In the genomic region with DNA sequence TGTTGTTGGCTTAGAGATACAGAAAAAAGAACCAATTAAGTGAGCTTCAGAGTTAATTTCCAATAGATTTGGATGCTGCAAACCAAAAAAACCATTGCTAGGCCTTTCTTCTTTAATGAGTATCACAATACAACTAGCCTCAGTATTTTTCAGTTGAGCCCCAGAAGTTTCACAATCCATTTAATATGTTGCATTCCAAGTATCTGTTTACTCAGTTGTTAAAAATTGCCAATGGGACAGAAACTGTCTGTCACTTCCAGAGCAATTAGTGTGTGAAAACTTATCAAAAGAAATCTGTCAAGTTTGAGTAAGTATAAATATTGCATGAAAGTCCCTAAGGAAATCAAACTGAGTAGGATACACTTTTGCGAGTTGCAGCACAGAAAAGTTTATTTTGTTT, we compare ENCODE assay signal across 15 cellular contexts.
A peak's percentile ranks its signal among the peaks of the same experiment; 100 is the strongest.
DNase-seq lines count a peak whose midpoint lies in the region; ATAC-seq, FAIRE-seq and TF ChIP-seq lines count a peak whose summit lies in the region.
"Had no signal": no experiment of that assay in that cellular context is flagged by ENCODE, and none has a peak within 500 bp of the region (broad histone marks: within the 10 kb centered on the region; RNA-seq: fewer than 3 reads in every experiment).

No MANE protein-coding gene starts in this region.

- TF ChIP-seq POLR2A in HepG2 (IDR thresholded peaks at IDR 0.05; ENCODE audit: insufficient read depth in 1 of 2, low read depth in 2 of 2, low read length in 2 of 2), result no peak

- H3K36me3 ChIP-seq in liver (ENCODE audit: control insufficient read depth in 4 of 4, insufficient read depth in 3 of 4, low read depth in 1 of 4, low read length in 3 of 4) (no peaks in the 10 kb centered on the region), HepG2 (replicated peaks in 1 of 2; ENCODE audit: control insufficient read depth in 1 of 2, insufficient read depth in 2 of 2, low read length in 2 of 2) (no peaks in the 10 kb centered on the region)
- H3K36me3 ChIP-seq: BLaER1 treated with 17β-estradiol and CSF1 and Interleukin-3, amounts not matched to agents 10 nM and 100 nM had no signal

- TF ChIP-seq CTCF in liver (IDR thresholded peaks at IDR 0.05; ENCODE audit: low read depth, low read length, missing input control) (no peak), HepG2 (CRISPR knock-in tag; IDR thresholded peaks at IDR 0.05) (no peak)

- intact Hi-C loops in HepG2 (cut with micrococcal nuclease; ENCODE audit: unreplicated experiment), result no loop called here

- FAIRE-seq in HepG2 (lab: Jason Lieb, UNC), result no peak
- FAIRE-seq: GM19239, H54 had no signal

- H3K27me3 ChIP-seq in liver (ENCODE audit: control insufficient read depth in 4 of 4, insufficient read depth in 4 of 4, low read length in 3 of 4) (no peaks in the 10 kb centered on the region), HepG2 (ENCODE audit: control insufficient read depth in 1 of 2, insufficient read depth in 2 of 2, low read length in 2 of 2) (no peaks in the 10 kb centered on the region)
- H3K27me3 ChIP-seq: BLaER1 treated with 17β-estradiol and CSF1 and Interleukin-3, amounts not matched to agents 10 nM and 100 nM had no signal

- TF ChIP-seq RAD21 in liver (IDR thresholded peaks at IDR 0.05) (peak; percentile 26 to 31), HepG2 (CRISPR knock-in tag; IDR thresholded peaks at IDR 0.05) (no peak)

- in situ Hi-C loops in HepG2 (cut with HindIII; ENCODE audit: extremely low pct_ligation_motif_present, low pct_unique_long_range_greater_than_20kb), result no loop called here

- H3K9ac ChIP-seq in liver (ENCODE audit: low read depth in 1 of 2, low read length in 2 of 2) (no peak overlapping the region), HepG2 (ENCODE audit: insufficient read depth, low read depth, low read length) (no peak overlapping the region)
- H3K9ac ChIP-seq: BLaER1 treated with 17β-estradiol and CSF1 and Interleukin-3, amounts not matched to agents 10 nM and 100 nM; GM23248 had no signal

- no peaks in the 10 kb centered on the region for H3K9me3 ChIP-seq in liver (ENCODE audit: control insufficient read depth in 4 of 4, low read length in 3 of 4)
- H3K9me3 ChIP-seq in HepG2 (ENCODE audit: low read length), result no peaks in the 10 kb centered on the region
- H3K9me3 ChIP-seq: BLaER1 treated with 17β-estradiol and CSF1 and Interleukin-3, amounts not matched to agents 10 nM and 100 nM had no signal

- DNase-seq in HepG2 (ENCODE audit: low spot score), result no peak
- DNase-seq in left lobe of liver (ENCODE audit: low spot score), result no peak
- DNase-seq in renal cortical epithelial cell (ENCODE audit: low read depth), result peak; percentile 14
- DNase-seq: Calu3; CD8-positive, alpha-beta T cell; DMS79 treated with DMSO at 0.1 percent for 48 hours; GF-D8; GM23248; HCEC 1CT had no signal

- TF ChIP-seq EP300 in HepG2 (IDR thresholded peaks at IDR 0.05; ENCODE audit: low read depth in 2 of 2, low read length in 2 of 2) (no peak), HepG2 (CRISPR knock-in tag; IDR thresholded peaks at IDR 0.05; ENCODE audit: borderline replicate concordance) (no peak)

- no peak overlapping the region for H3K4me2 ChIP-seq in HepG2 (ENCODE audit: low read depth, low read length)
- H3K4me2 ChIP-seq: BLaER1 treated with 17β-estradiol and CSF1 and Interleukin-3, amounts not matched to agents 10 nM and 100 nM had no signal

- H3K79me2 ChIP-seq in HepG2 (ENCODE audit: insufficient read depth, low read length), result no peaks in the 10 kb centered on the region

- POLR2A ChIA-PET in HepG2 (lab: Yijun Ruan, JAX), result no interaction called here

- no peaks in the 10 kb centered on the region for H4K20me1 ChIP-seq in HepG2 (ENCODE audit: insufficient read depth, low read length)
- H4K20me1 ChIP-seq: BLaER1 treated with 17β-estradiol and CSF1 and Interleukin-3, amounts not matched to agents 10 nM and 100 nM had no signal

- H3K4me1 ChIP-seq in liver (ENCODE audit: control insufficient read depth in 4 of 4, insufficient read depth in 4 of 4, low read length in 3 of 4) (peaks cover 4 to 38% (median 23%) of the 10 kb centered on the region in 4 donors), HepG2 (ENCODE audit: insufficient read depth, low read length) (no peaks in the 10 kb centered on the region)
- H3K4me1 ChIP-seq: BLaER1 treated with 17β-estradiol and CSF1 and Interleukin-3, amounts not matched to agents 10 nM and 100 nM had no signal

- ATAC-seq in HepG2 (no peak), left lobe of liver (peak; percentile 79), GM18517 (IDR thresholded peaks at IDR 0.05; ENCODE audit: unreplicated experiment) (no peak), HG03280 (IDR thresholded peaks at IDR 0.05; ENCODE audit: unreplicated experiment) (no peak)
- ATAC-seq: CD8-positive, alpha-beta T cell had no signal

- no TSS peak for BruUV-seq in HepG2 (replicated peaks; lab: Mats Ljungman, UMichigan)

- no peak overlapping the region for H3K4me3 ChIP-seq in liver (ENCODE audit: low read depth in 1 of 3, low read length in 3 of 3)
- no peak overlapping the region for H3K4me3 ChIP-seq in HepG2 (replicated peaks in 1 of 3; ENCODE audit: insufficient read depth in 1 of 3, low read depth in 2 of 3, low read length in 3 of 3)
- H3K4me3 ChIP-seq: BLaER1 treated with 17β-estradiol and CSF1 and Interleukin-3, amounts not matched to agents 10 nM and 100 nM; GM23248 had no signal

- no peak overlapping the region for H2AFZ ChIP-seq in HepG2 (ENCODE audit: low read length)
- H2AFZ ChIP-seq: GM23248 had no signal

- 19% methylated on average over 1 of the region's 1 CpG for WGBS in liver
- WGBS in HepG2 (ENCODE audit: low lambda C conversion rate), result 3% methylated on average over 1 of the region's 1 CpG

- CTCF ChIA-PET in HepG2 (lab: Yijun Ruan, JAX; ENCODE audit: low intra/inter-chr PET ratio, low total read pairs), result no interaction called here

- H3K27ac ChIP-seq in liver (ENCODE audit: low read depth in 1 of 2, low read length in 2 of 2), result peak overlapping the region; percentile 70 to 72
- no peak overlapping the region for H3K27ac ChIP-seq in HepG2 (ENCODE audit: extremely low read length, insufficient read depth, low read length)
- H3K27ac ChIP-seq: BLaER1 treated with 17β-estradiol and CSF1 and Interleukin-3, amounts not matched to agents 10 nM and 100 nM; GM23248 had no signal

TF ChIP-seq in liver, 16 proteins besides CTCF, POLR2A, EP300 and RAD21 (continues in another document):
- peak; percentile 73 for TF ChIP-seq FOXA2 (IDR thresholded peaks at IDR 0.05)
- no peak for TF ChIP-seq FOXA1 (IDR thresholded peaks at IDR 0.05)
- peak; percentile 45 for TF ChIP-seq YY1 (IDR thresholded peaks at IDR 0.05)
- TF ChIP-seq, protein P1, sequence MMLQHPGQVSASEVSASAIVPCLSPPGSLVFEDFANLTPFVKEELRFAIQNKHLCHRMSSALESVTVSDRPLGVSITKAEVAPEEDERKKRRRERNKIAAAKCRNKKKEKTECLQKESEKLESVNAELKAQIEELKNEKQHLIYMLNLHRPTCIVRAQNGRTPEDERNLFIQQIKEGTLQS (IDR thresholded peaks at IDR 0.05), result no peak
- TF ChIP-seq, protein P2, sequence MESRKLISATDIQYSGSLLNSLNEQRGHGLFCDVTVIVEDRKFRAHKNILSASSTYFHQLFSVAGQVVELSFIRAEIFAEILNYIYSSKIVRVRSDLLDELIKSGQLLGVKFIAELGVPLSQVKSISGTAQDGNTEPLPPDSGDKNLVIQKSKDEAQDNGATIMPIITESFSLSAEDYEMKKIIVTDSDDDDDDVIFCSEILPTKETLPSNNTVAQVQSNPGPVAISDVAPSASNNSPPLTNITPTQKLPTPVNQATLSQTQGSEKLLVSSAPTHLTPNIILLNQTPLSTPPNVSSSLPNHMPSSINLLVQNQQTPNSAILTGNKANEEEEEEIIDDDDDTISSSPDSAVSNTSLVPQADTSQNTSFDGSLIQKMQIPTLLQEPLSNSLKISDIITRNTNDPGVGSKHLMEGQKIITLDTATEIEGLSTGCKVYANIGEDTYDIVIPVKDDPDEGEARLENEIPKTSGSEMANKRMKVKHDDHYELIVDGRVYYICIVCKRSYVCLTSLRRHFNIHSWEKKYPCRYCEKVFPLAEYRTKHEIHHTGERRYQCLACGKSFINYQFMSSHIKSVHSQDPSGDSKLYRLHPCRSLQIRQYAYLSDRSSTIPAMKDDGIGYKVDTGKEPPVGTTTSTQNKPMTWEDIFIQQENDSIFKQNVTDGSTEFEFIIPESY (IDR thresholded peaks at IDR 0.05), result peak; percentile 35
- no peak for TF ChIP-seq HNF4G (IDR thresholded peaks at IDR 0.05)
- TF ChIP-seq, protein P3, sequence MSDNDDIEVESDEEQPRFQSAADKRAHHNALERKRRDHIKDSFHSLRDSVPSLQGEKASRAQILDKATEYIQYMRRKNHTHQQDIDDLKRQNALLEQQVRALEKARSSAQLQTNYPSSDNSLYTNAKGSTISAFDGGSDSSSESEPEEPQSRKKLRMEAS (IDR thresholded peaks at IDR 0.05), result no peak

TF ChIP-seq in HepG2, 621 proteins besides CTCF, POLR2A, EP300 and RAD21 (continues in another document):
- TF ChIP-seq EHMT2 (IDR thresholded peaks at IDR 0.05; ENCODE audit: borderline replicate concordance, low read depth, low read length) (no peak), ZNF225 (CRISPR knock-in tag; IDR thresholded peaks at IDR 0.05) (no peak), SMC3 (IDR thresholded peaks at IDR 0.05; ENCODE audit: low read length) (no peak), NFYB (CRISPR knock-in tag; IDR thresholded peaks at IDR 0.05) (no peak), MXD4 (CRISPR knock-in tag; IDR thresholded peaks at IDR 0.05) (no peak), ZNF34 (CRISPR knock-in tag; IDR thresholded peaks at IDR 0.05; ENCODE audit: borderline replicate concordance) (no peak), ETV5 (CRISPR knock-in tag; IDR thresholded peaks at IDR 0.05; ENCODE audit: borderline replicate concordance) (no peak), ZNF674 (CRISPR knock-in tag; IDR thresholded peaks at IDR 0.05; ENCODE audit: low read depth) (no peak), ZNF460 (CRISPR knock-in tag; IDR thresholded peaks at IDR 0.05; ENCODE audit: borderline replicate concordance) (no peak)
- TF ChIP-seq, protein P4, sequence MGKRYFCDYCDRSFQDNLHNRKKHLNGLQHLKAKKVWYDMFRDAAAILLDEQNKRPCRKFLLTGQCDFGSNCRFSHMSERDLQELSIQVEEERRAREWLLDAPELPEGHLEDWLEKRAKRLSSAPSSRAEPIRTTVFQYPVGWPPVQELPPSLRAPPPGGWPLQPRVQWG (CRISPR knock-in tag; IDR thresholded peaks at IDR 0.05; ENCODE audit: borderline replicate concordance, low read depth), result no peak
- TF ChIP-seq, protein P1 (CRISPR knock-in tag; IDR thresholded peaks at IDR 0.05), result no peak
- TF ChIP-seq, protein P5, sequence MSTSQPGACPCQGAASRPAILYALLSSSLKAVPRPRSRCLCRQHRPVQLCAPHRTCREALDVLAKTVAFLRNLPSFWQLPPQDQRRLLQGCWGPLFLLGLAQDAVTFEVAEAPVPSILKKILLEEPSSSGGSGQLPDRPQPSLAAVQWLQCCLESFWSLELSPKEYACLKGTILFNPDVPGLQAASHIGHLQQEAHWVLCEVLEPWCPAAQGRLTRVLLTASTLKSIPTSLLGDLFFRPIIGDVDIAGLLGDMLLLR (CRISPR knock-in tag; IDR thresholded peaks at IDR 0.05), result no peak
